17 cellular contexts compared by ENCODE assay signal in the genomic region with DNA sequence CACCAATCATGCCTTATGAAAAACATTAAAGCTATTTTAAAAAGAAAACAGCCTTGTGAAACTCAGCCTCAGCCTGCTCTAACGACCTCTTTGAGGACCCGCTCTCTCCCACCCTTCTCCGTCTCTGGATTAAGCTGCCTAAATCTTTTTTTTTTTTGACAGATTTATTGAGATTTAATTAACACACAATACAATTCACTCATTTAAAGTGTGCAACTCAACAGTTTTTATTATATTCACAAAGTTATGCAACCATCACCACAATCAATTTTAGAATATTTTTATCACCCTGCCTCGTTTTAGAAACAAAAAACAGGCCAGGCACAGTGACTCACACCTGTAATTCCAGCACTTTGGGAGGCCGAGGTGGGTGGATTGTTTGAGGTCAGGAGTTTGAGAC. TPM values are rescaled to one million over a fixed set of nuclear protein-coding genes. Genes with fewer than 3 reads are reported as not detected.
A peak's percentile ranks its signal among the peaks of the same experiment; 100 is the strongest.
DNase-seq lines count a peak whose midpoint lies in the region; ATAC-seq and TF ChIP-seq lines count a peak whose summit lies in the region.
"Had no signal": no experiment of that assay in that cellular context is flagged by ENCODE, and none has a peak within 500 bp of the region (broad histone marks: within the 10 kb centered on the region; RNA-seq: fewer than 3 reads in every experiment).

No MANE protein-coding gene starts in this region.

- DNase-seq in NOMO-1 treated with DMSO at 0.1 percent for 48 hours (lab: John Stamatoyannopoulos, UW; ENCODE audit: unreplicated experiment) (peak; percentile 39), NOMO-1 treated with dmso at 0.1 percent for 144 hours (lab: John Stamatoyannopoulos, UW; ENCODE audit: unreplicated experiment) (no peak), amniotic epithelial cell (ENCODE audit: low read depth) (peak; percentile 44), osteoblast (ENCODE audit: insufficient read length, low spot score, missing footprints) (no peak), type B pancreatic cell (ENCODE audit: extremely low spot score, unreplicated experiment) (no peak), pons (ENCODE audit: low spot score) (no peak), H7 (no peak), T-cell (no peak)
- DNase-seq: 8988T; AML-193; Calu3; CD8-positive, alpha-beta memory T cell; DMS 273 treated with DMSO at 0.1 percent for 48 hours; DMS79; HCEC 1CT had no signal

- peak overlapping the region; percentile 35 for H3K27ac Mint-ChIP-seq in type B pancreatic cell
- H3K27ac Mint-ChIP-seq in T-cell: no peak overlapping the region
- H3K27ac Mint-ChIP-seq: CD8-positive, alpha-beta memory T cell had no signal

- H3K4me3 Mint-ChIP-seq in type B pancreatic cell (no peak overlapping the region), T-cell (no peak overlapping the region)
- H3K4me3 Mint-ChIP-seq: CD8-positive, alpha-beta memory T cell had no signal

- H3K4me1 Mint-ChIP-seq in type B pancreatic cell (ENCODE audit: unreplicated experiment): peaks cover 21% of the 10 kb centered on the region
- peaks cover 6 to 8% (median 7%) of the 10 kb centered on the region in 3 donors for H3K4me1 Mint-ChIP-seq in T-cell
- H3K4me1 Mint-ChIP-seq: CD8-positive, alpha-beta memory T cell had no signal

- H3K27me3 ChIP-seq in osteoblast (ENCODE audit: insufficient read depth, low read length): no peaks in the 10 kb centered on the region
- H3K27me3 ChIP-seq in H7 (ENCODE audit: control insufficient read depth, insufficient read depth, low read length): no peaks in the 10 kb centered on the region
- H3K27me3 ChIP-seq: BLaER1 had no signal

- peaks cover 10% of the 10 kb centered on the region for H4K20me1 ChIP-seq in osteoblast (ENCODE audit: insufficient read depth, low read length)
- H4K20me1 ChIP-seq: BLaER1 had no signal

- H3K36me3 Mint-ChIP-seq in type B pancreatic cell: peaks cover 22% of the 10 kb centered on the region
- H3K36me3 Mint-ChIP-seq in T-cell: no peaks in the 10 kb centered on the region
- H3K36me3 Mint-ChIP-seq: CD8-positive, alpha-beta memory T cell had no signal

- no peak for ATAC-seq in T-cell (replicated peaks in 1 of 4)
- ATAC-seq: GM12878 had no signal

- H3K4me3 ChIP-seq in osteoblast (ENCODE audit: insufficient read depth, low read length) (no peak overlapping the region), H7 (ENCODE audit: insufficient read depth, low read depth, low read length) (no peak overlapping the region)
- H3K4me3 ChIP-seq: BLaER1, GM12878 had no signal

- no peaks in the 10 kb centered on the region for H3K27me3 Mint-ChIP-seq in type B pancreatic cell
- H3K27me3 Mint-ChIP-seq in T-cell: peaks cover 0 to 3% of the 10 kb centered on the region in 2 donors

- peaks cover 45% of the 10 kb centered on the region for H3K79me2 ChIP-seq in osteoblast (ENCODE audit: insufficient read depth, low read length)

- H3K4me1 ChIP-seq in osteoblast (ENCODE audit: insufficient read depth, low read length): peaks cover 30% of the 10 kb centered on the region

- no peaks in the 10 kb centered on the region for H3K9me3 ChIP-seq in osteoblast (ENCODE audit: low read depth, low read length)
- H3K9me3 ChIP-seq: BLaER1 had no signal

- no peak for TF ChIP-seq CTCF in osteoblast (IDR thresholded peaks at IDR 0.05; ENCODE audit: extremely low read depth, low read depth, low read length)
- no peak for TF ChIP-seq CTCF in type B pancreatic cell (conservative IDR thresholded peaks at IDR 0.05)

- no peak overlapping the region for H3K4me2 ChIP-seq in osteoblast (ENCODE audit: insufficient read depth, low read length)
- H3K4me2 ChIP-seq: BLaER1 had no signal

- H3K9me3 Mint-ChIP-seq in type B pancreatic cell (no peaks in the 10 kb centered on the region), T-cell (no peaks in the 10 kb centered on the region)
- H3K9me3 Mint-ChIP-seq: CD8-positive, alpha-beta memory T cell had no signal

- H3K36me3 ChIP-seq in osteoblast (ENCODE audit: insufficient read depth, low read length) (peaks cover 3% of the 10 kb centered on the region), H7 (replicated peaks; ENCODE audit: control insufficient read depth, insufficient read depth, low read length) (no peaks in the 10 kb centered on the region; the same call in 1 of the 2 replicates)

- H2AFZ ChIP-seq in osteoblast (ENCODE audit: low read length): no peak overlapping the region

- POLR2A ChIA-PET in T-cell (lab: Charles Lee): no interaction called here

- CTCF ChIA-PET in T-cell (lab: Charles Lee): no interaction called here

- H3K27ac ChIP-seq in osteoblast (ENCODE audit: low read depth, low read length): peak overlapping the region; percentile 17
- H3K27ac ChIP-seq: BLaER1 had no signal

RNA-seq across cellular contexts. Expression of gene CDR2L, which starts 8.4 kb away (rescaled TPM):
- total RNA-seq in osteoblast (15.9 and 16.6 TPM in 2 replicates), type B pancreatic cell (ENCODE audit: low replicate concordance) (34.9 and 96.2 TPM in 2 replicates), T-cell (under 1 TPM in 4 of 5 donors, not detected in 1; 0.12 to 0.29 (median 0.19) TPM)
- total RNA-seq in H7 (2014; rRNA removed; shearing (Covaris generic)): 23.5 and 25.9 TPM in 2 replicates

RNA-seq across cellular contexts. Expression of gene MRPL58, which starts 16.6 kb away (rescaled TPM):
- total RNA-seq in osteoblast (21.2 and 23.5 TPM in 2 replicates), type B pancreatic cell (ENCODE audit: low replicate concordance) (27.9 and 28.5 TPM in 2 replicates), T-cell (10 to 100 TPM; 15.6 to 30.6 (median 26.6) TPM)
- 62.0 and 68.4 TPM in 2 replicates for total RNA-seq in H7 (2014; rRNA removed; shearing (Covaris generic))

RNA-seq across cellular contexts. Expression of gene HID1, which starts 23.3 kb away (rescaled TPM):
- total RNA-seq in osteoblast: 0.36 TPM in 1 of 2 replicates, not detected in the other
- total RNA-seq in type B pancreatic cell (ENCODE audit: low replicate concordance): 36.6 and 106 TPM in 2 replicates
- 2.1 and 7.8 TPM in 2 replicates for total RNA-seq in H7 (2014; rRNA removed; shearing (Covaris generic))
- 10 to 100 TPM; 12.7 to 21.0 (median 14.5) TPM for total RNA-seq in T-cell

RNA-seq across cellular contexts. Expression of gene ATP5PD, which starts 50.9 kb away (rescaled TPM):
- 240 and 278 TPM in 2 replicates for total RNA-seq in osteoblast
- 239 and 287 TPM in 2 replicates for total RNA-seq in type B pancreatic cell (ENCODE audit: low replicate concordance)
- 399 and 432 TPM in 2 replicates for total RNA-seq in H7 (2014; rRNA removed; shearing (Covaris generic))
- 100 to 1,000 TPM; 115 to 170 (median 139) TPM for total RNA-seq in T-cell

RNA-seq across cellular contexts. Expression of gene KCTD2, which starts 51.2 kb away (rescaled TPM):
- 19.7 and 20.3 TPM in 2 replicates for total RNA-seq in osteoblast
- total RNA-seq in type B pancreatic cell (ENCODE audit: low replicate concordance): 22.3 and 26.1 TPM in 2 replicates
- total RNA-seq in H7 (2014; rRNA removed; shearing (Covaris generic)): 34.9 and 41.0 TPM in 2 replicates
- total RNA-seq in T-cell: 10 to 100 TPM; 22.0 to 32.8 (median 29.0) TPM

Comparison
In these comparisons a context has a peak if more than half of its experiments do, and no peak if none do; other contexts are left out.
1. DNase-seq: peak in NOMO-1 treated with DMSO at 0.1 percent for 48 hours (single experiment) and amniotic epithelial cell (single experiment); none in NOMO-1 treated with dmso at 0.1 percent for 144 hours (single experiment), osteoblast (single experiment), type B pancreatic cell (single experiment), pons (single experiment), H7 (single experiment) and T-cell (0 of 34).
2. RNA of gene CDR2L, which starts 8.4 kb away (total RNA-seq): 34.9 to 96.2 TPM in type B pancreatic cell, 23.5 to 25.9 TPM in H7 and 15.9 to 16.6 TPM in osteoblast; 0.12 to 0.29 TPM in T-cell; every median in the first group is over 10 times any median in the second.